14 cellular contexts compared by ENCODE assay signal in genomic region chr17:74027539-74027938, GRCh38.
DNase-seq lines count a peak whose midpoint lies in the region; ATAC-seq and TF ChIP-seq lines count a peak whose summit lies in the region.
"Had no signal": no experiment of that assay in that cellular context is flagged by ENCODE, and none has a peak within 500 bp of the region (broad histone marks: within the 10 kb centered on the region; RNA-seq: fewer than 3 reads in every experiment).

No MANE protein-coding gene starts in this region.

- no peak overlapping the region for H3K4me3 ChIP-seq in CD4-positive, CD25-positive, alpha-beta regulatory T cell (ENCODE audit: low read depth, low read length)
- H3K4me3 ChIP-seq in WERI-Rb-1 (ENCODE audit: low read depth, low read length) (no peak overlapping the region), hepatocyte (no peak overlapping the region)
- H3K4me3 ChIP-seq: GM12878 had no signal

- no peak overlapping the region for H3K27ac ChIP-seq in CD4-positive, CD25-positive, alpha-beta regulatory T cell (ENCODE audit: insufficient read depth, low read length, poor library complexity, severe bottlenecking)
- H3K27ac ChIP-seq in WERI-Rb-1 (peak overlapping the region; percentile 13; the same call in 1 of the 2 replicates), hepatocyte (peak overlapping the region; percentile 37)

- H3K4me3 Mint-ChIP-seq in CD4-positive, CD25-positive, alpha-beta regulatory T cell: no peak overlapping the region
- H3K4me3 Mint-ChIP-seq: B cell; CD4-positive, alpha-beta memory T cell had no signal

- H3K36me3 ChIP-seq in CD4-positive, CD25-positive, alpha-beta regulatory T cell (ENCODE audit: control insufficient read depth, insufficient read depth, low read length): no peaks in the 10 kb centered on the region
- no peaks in the 10 kb centered on the region for H3K36me3 ChIP-seq in WERI-Rb-1
- H3K36me3 ChIP-seq in hepatocyte (replicated peaks; ENCODE audit: insufficient read depth, low read depth): no peaks in the 10 kb centered on the region

- no peak for TF ChIP-seq CTCF in WERI-Rb-1 (IDR thresholded peaks at IDR 0.05; ENCODE audit: low read depth, low read length)
- no peak for TF ChIP-seq CTCF in hepatocyte (IDR thresholded peaks at IDR 0.05; ENCODE audit: poor library complexity)

- peak overlapping the region in 2 of 3 donors; percentile 39 to 53 for H3K27ac Mint-ChIP-seq in CD4-positive, CD25-positive, alpha-beta regulatory T cell
- H3K27ac Mint-ChIP-seq: B cell; CD4-positive, alpha-beta memory T cell had no signal

- no peak overlapping the region for H2AFZ ChIP-seq in hepatocyte

- H3K27me3 ChIP-seq in CD4-positive, CD25-positive, alpha-beta regulatory T cell (ENCODE audit: control insufficient read depth, insufficient read depth, low read length): no peaks in the 10 kb centered on the region
- no peaks in the 10 kb centered on the region for H3K27me3 ChIP-seq in WERI-Rb-1 (ENCODE audit: insufficient read depth, low read depth, severe bottlenecking)
- no peaks in the 10 kb centered on the region for H3K27me3 ChIP-seq in hepatocyte

- H3K9me3 Mint-ChIP-seq in CD4-positive, CD25-positive, alpha-beta regulatory T cell: no peaks in the 10 kb centered on the region
- H3K9me3 Mint-ChIP-seq: CD4-positive, alpha-beta memory T cell had no signal

- no peaks in the 10 kb centered on the region for H4K20me1 ChIP-seq in hepatocyte (ENCODE audit: insufficient read depth, poor library complexity, severe bottlenecking)

- no peaks in the 10 kb centered on the region for H3K79me2 ChIP-seq in hepatocyte

- H3K9me3 ChIP-seq in CD4-positive, CD25-positive, alpha-beta regulatory T cell (ENCODE audit: control insufficient read depth in 2 of 2, low read length in 2 of 2): no peaks in the 10 kb centered on the region
- H3K9me3 ChIP-seq in WERI-Rb-1 (ENCODE audit: severe bottlenecking) (peaks cover 4% of the 10 kb centered on the region), hepatocyte (ENCODE audit: low read depth) (no peaks in the 10 kb centered on the region)

- H3K4me2 ChIP-seq in hepatocyte: no peak overlapping the region

- DNase-seq in CD4-positive, CD25-positive, alpha-beta regulatory T cell: no peak
- DNase-seq in G401 (ENCODE audit: low spot score) (peak; percentile 80), WERI-Rb-1 (no peak), hepatocyte (ENCODE audit: low spot score) (no peak), MV-4-11 (lab: John Stamatoyannopoulos, UW) (no peak), NCI-H1417 (lab: John Stamatoyannopoulos, UW) (no peak)
- DNase-seq: CD4-positive, alpha-beta memory T cell; H7; IMR-90; KBM-7 had no signal

- H3K27me3 Mint-ChIP-seq in CD4-positive, CD25-positive, alpha-beta regulatory T cell: peaks cover 13% of the 10 kb centered on the region

- H3K4me1 Mint-ChIP-seq in CD4-positive, CD25-positive, alpha-beta regulatory T cell: peaks cover 5 to 20% (median 11%) of the 10 kb centered on the region in 4 donors
- H3K4me1 Mint-ChIP-seq: B cell; CD4-positive, alpha-beta memory T cell had no signal

- H3K36me3 Mint-ChIP-seq in CD4-positive, CD25-positive, alpha-beta regulatory T cell: no peaks in the 10 kb centered on the region
- H3K36me3 Mint-ChIP-seq: CD4-positive, alpha-beta memory T cell had no signal

- H3K4me1 ChIP-seq in CD4-positive, CD25-positive, alpha-beta regulatory T cell (ENCODE audit: control insufficient read depth, insufficient read depth, low read length, poor library complexity, severe bottlenecking): peaks cover 7% of the 10 kb centered on the region
- H3K4me1 ChIP-seq in hepatocyte (ENCODE audit: insufficient read depth): peaks cover 24% of the 10 kb centered on the region

- no peaks in the 10 kb centered on the region for H3K9me2 ChIP-seq in hepatocyte (replicated peaks; ENCODE audit: insufficient read depth)

- in situ Hi-C loops in G401 (cut with HindIII; ENCODE audit: low sequenced_read_pairs): no loop called here

- no peak for ATAC-seq in CD4-positive, CD25-positive, alpha-beta regulatory T cell (ENCODE audit: low read depth in 2 of 2)
- ATAC-seq in GM18868 (IDR thresholded peaks at IDR 0.05; ENCODE audit: unreplicated experiment): no peak
- ATAC-seq in HG03097 (IDR thresholded peaks at IDR 0.05; ENCODE audit: low FRiP score, unreplicated experiment): no peak
- ATAC-seq: GM12878 had no signal

- 81% methylated on average over 1 of the region's 1 CpG for WGBS in hepatocyte (ENCODE audit: low lambda C conversion rate, missing lambda C conversion rate)
